In the genomic region with DNA sequence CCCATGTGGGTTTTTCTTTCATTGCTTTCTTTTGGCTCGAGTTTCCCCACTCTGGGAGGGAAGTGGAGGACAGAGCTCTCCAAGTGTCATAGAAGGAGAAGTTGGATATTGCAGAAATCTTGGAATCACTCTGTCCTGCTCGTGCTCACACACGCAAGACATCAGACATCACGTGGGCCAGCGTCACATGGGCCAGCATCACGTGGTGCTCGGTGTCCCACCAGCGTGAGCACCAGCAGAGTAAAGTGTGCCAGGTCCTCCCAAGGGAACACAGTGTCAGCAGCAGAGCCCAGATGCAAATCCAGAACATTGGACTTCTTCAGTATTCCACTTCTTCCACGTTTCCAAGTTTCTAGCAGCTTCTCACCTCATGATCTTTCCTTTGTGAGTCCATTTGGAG, we compare ENCODE assay signal across 32 cellular contexts.
"Had no signal": no experiment of that assay in that cellular context is flagged by ENCODE, and none has a peak within 500 bp of the region (broad histone marks: within the 10 kb centered on the region; RNA-seq: fewer than 3 reads in every experiment).

No MANE protein-coding gene starts in this region.

- H3K36me3 ChIP-seq: colonic mucosa, esophagus squamous epithelium, ovary, sigmoid colon, suprapubic skin, transverse colon had no signal

- FAIRE-seq: endometrium, frontal cortex, small intestine, urothelium cell line had no signal

- H3K4me2 ChIP-seq: hepatocyte had no signal

- H3K27me3 ChIP-seq: body of pancreas, colonic mucosa, ovary had no signal

- H3K4me3 ChIP-seq: body of pancreas, colonic mucosa, esophagus squamous epithelium, hepatocyte, ovary, sigmoid colon, suprapubic skin, transverse colon had no signal

- DNase-seq: activated CD4-positive, alpha-beta T cell treated with anti-CD3 and anti-CD28 coated beads for 1 hour; activated CD4-positive, alpha-beta T cell treated with anti-CD3 and anti-CD28 coated beads, Interleukin-2, amount 50 U/mL, for 1 hour; activated CD8-positive, alpha-beta memory T cell treated with anti-CD3 and anti-CD28 coated beads, Interleukin-2, amount 10 ng/mL, durations not matched to agents 7 days and 5 days; activated CD8-positive, alpha-beta T cell treated with anti-CD3 and anti-CD28 coated beads, Interleukin-2, amount 10 ng/mL, durations not matched to agents 7 days and 5 days; activated naive CD4-positive, alpha-beta T cell treated with Interleukin-2 at 50 U/mL for 16 hours; activated T-cell treated with anti-CD3 and anti-CD28 coated beads, Interleukin-2, amount 50 U/mL, for 48 hours; anterior cingulate cortex; body of pancreas; cerebellar nuclear complex; colonic mucosa; effector CD8-positive, alpha-beta T cell; esophagus squamous epithelium; glutamatergic neuron; islet precursor cell; mammary epithelial cell; naive B cell; nephron progenitor cell; sigmoid colon; small intestine; stimulated activated CD4-positive, alpha-beta T cell treated with anti-CD3 and anti-CD28 coated beads, Interleukin-15, amount 100 ng/mL, for 24 hours; stimulated activated CD4-positive, alpha-beta T cell treated with anti-CD3 and anti-CD28 coated beads, Interleukin-2, amount 100 ng/mL, for 24 hours; stimulated activated naive B cell treated with anti-CD40 and anti-IgM and Interleukin-4, amounts not matched to agents 10 μg/mL and 1 μg/mL and 100 μg/mL, for 72 hours; T-helper 17 cell; T1000; transverse colon had no signal

- H3K4me1 ChIP-seq: body of pancreas, colonic mucosa, esophagus squamous epithelium, suprapubic skin, transverse colon had no signal

- H3K9me3 ChIP-seq: body of pancreas, colonic mucosa, esophagus squamous epithelium, ovary, sigmoid colon, suprapubic skin, transverse colon had no signal

- ATAC-seq: activated CD8-positive, alpha-beta memory T cell treated with anti-CD3 and anti-CD28 coated beads, Interleukin-2, amount 10 ng/mL, durations not matched to agents 7 days and 5 days; activated CD8-positive, alpha-beta T cell treated with anti-CD3 and anti-CD28 coated beads, Interleukin-2, amount 10 ng/mL, durations not matched to agents 7 days and 5 days; body of pancreas; stimulated activated naive B cell treated with anti-CD40 and anti-IgM and Interleukin-4, amounts not matched to agents 10 μg/mL and 1 μg/mL and 100 μg/mL, for 72 hours; T-helper 17 cell had no signal

- H2AFZ ChIP-seq: hepatocyte had no signal

- H3K27ac ChIP-seq: body of pancreas, colonic mucosa, epithelial cell of prostate, esophagus squamous epithelium, hepatocyte, ovary, sigmoid colon, suprapubic skin, transverse colon had no signal

- H3K79me2 ChIP-seq: hepatocyte had no signal
